In genomic region chr1:201456499-201457309, GRCh38 we compare ENCODE assay signal across 8 cellular contexts. TPM values are rescaled to one million over a fixed set of nuclear protein-coding genes. Genes with fewer than 3 reads are reported as not detected.
DNase-seq lines count a peak whose midpoint lies in the region; ATAC-seq and TF ChIP-seq lines count a peak whose summit lies in the region.

No MANE protein-coding gene starts in this region.

- no peak overlapping the region for H3K27ac Mint-ChIP-seq in activated naive CD4-positive, alpha-beta T cell treated with anti-CD3 and anti-CD28 coated beads for 36 hours

- no peak overlapping the region for H3K4me3 ChIP-seq in fibroblast of pulmonary artery (replicated peaks; ENCODE audit: low read depth, low read length)
- H3K4me3 ChIP-seq in WERI-Rb-1 (ENCODE audit: low read depth, low read length), result no peak overlapping the region

- H3K9me3 ChIP-seq in WERI-Rb-1 (ENCODE audit: severe bottlenecking), result no peaks in the 10 kb centered on the region

- H3K36me3 ChIP-seq in WERI-Rb-1, result no peaks in the 10 kb centered on the region

- CTCF ChIA-PET in activated naive CD4-positive, alpha-beta T cell treated with anti-CD3 and anti-CD28 coated beads for 36 hours (lab: Charles Lee), result interaction anchor here (0.6 to 2.1 kb wide), 4 partner anchors 21 to 56 kb away, joined by 3 to 6 read pairs (median 3); no protein-coding TSS in a partner anchor

- no peaks in the 10 kb centered on the region for H3K9me3 Mint-ChIP-seq in activated naive CD4-positive, alpha-beta T cell treated with anti-CD3 and anti-CD28 coated beads for 36 hours

- no peaks in the 10 kb centered on the region for H3K27me3 ChIP-seq in WERI-Rb-1 (ENCODE audit: insufficient read depth, low read depth, severe bottlenecking)

- no peaks in the 10 kb centered on the region for H3K36me3 Mint-ChIP-seq in activated naive CD4-positive, alpha-beta T cell treated with anti-CD3 and anti-CD28 coated beads for 36 hours (ENCODE audit: low read depth)

- H3K4me1 Mint-ChIP-seq in activated naive CD4-positive, alpha-beta T cell treated with anti-CD3 and anti-CD28 coated beads for 36 hours (ENCODE audit: low read depth), result peaks cover 11% of the 10 kb centered on the region

- no peak for TF ChIP-seq CTCF in fibroblast of pulmonary artery (IDR thresholded peaks at IDR 0.05; ENCODE audit: low read length, missing control alignments)
- no peak for TF ChIP-seq CTCF in WERI-Rb-1 (IDR thresholded peaks at IDR 0.05; ENCODE audit: low read depth, low read length)

- intact Hi-C loops in activated naive CD4-positive, alpha-beta T cell treated with anti-CD3 and anti-CD28 coated beads for 36 hours (cut with micrococcal nuclease), result no loop called here

- H3K27me3 Mint-ChIP-seq in activated naive CD4-positive, alpha-beta T cell treated with anti-CD3 and anti-CD28 coated beads for 36 hours (ENCODE audit: low read depth), result peaks cover 14% of the 10 kb centered on the region

- DNase-seq in GM04504 (ENCODE audit: low read depth), result peak; percentile 96
- peak; percentile 98 for DNase-seq in SIG-M5 treated with dmso at 0.1 percent for 504 hours (lab: John Stamatoyannopoulos, UW; ENCODE audit: unreplicated experiment)
- peak; percentile 97 for DNase-seq in fibroblast of pulmonary artery (ENCODE audit: low read depth)
- DNase-seq in retina, result peak; percentile 70
- no peak for DNase-seq in NCI-H1417 (lab: John Stamatoyannopoulos, UW)
- DNase-seq in WERI-Rb-1, result no peak
- no peak for DNase-seq in activated naive CD4-positive, alpha-beta T cell treated with anti-CD3 and anti-CD28 coated beads for 36 hours

- H3K4me3 Mint-ChIP-seq in activated naive CD4-positive, alpha-beta T cell treated with anti-CD3 and anti-CD28 coated beads for 36 hours, result no peak overlapping the region

- no peak for ATAC-seq in HG03520 (IDR thresholded peaks at IDR 0.05; ENCODE audit: unreplicated experiment)

- no peak overlapping the region for H3K27ac ChIP-seq in WERI-Rb-1

RNA-seq across cellular contexts. Expression of gene PHLDA3, which starts 12.3 kb away (rescaled TPM):
- total RNA-seq in activated naive CD4-positive, alpha-beta T cell treated with anti-CD3 and anti-CD28 coated beads for 36 hours, result 10 to 100 TPM; 19.5 TPM

RNA-seq across cellular contexts. Expression of gene TNNI1, which starts 35.2 kb away (rescaled TPM):
- total RNA-seq in activated naive CD4-positive, alpha-beta T cell treated with anti-CD3 and anti-CD28 coated beads for 36 hours, result not detected

RNA-seq across cellular contexts. Expression of gene CSRP1, which starts 50.2 kb away (rescaled TPM):
- 10 to 100 TPM; 35.7 to 36.6 TPM for total RNA-seq in activated naive CD4-positive, alpha-beta T cell treated with anti-CD3 and anti-CD28 coated beads for 36 hours

RNA-seq across cellular contexts. Expression of gene LAD1, which starts 57.6 kb away (rescaled TPM):
- not detected for total RNA-seq in activated naive CD4-positive, alpha-beta T cell treated with anti-CD3 and anti-CD28 coated beads for 36 hours

Comparison
In these comparisons a context has a peak if more than half of its experiments do, and no peak if none do; other contexts are left out.
1. DNase-seq: peak in GM04504 (single experiment), SIG-M5 treated with dmso at 0.1 percent for 504 hours (single experiment), fibroblast of pulmonary artery (single experiment) and retina (single experiment); none in NCI-H1417 (0 of 3), WERI-Rb-1 (single experiment) and activated naive CD4-positive, alpha-beta T cell treated with anti-CD3 and anti-CD28 coated beads for 36 hours (single experiment).